18 cellular contexts compared by ENCODE assay signal in genomic region chr4:187006189-187006618, GRCh38.
DNase-seq lines count a peak whose midpoint lies in the region; ATAC-seq, FAIRE-seq and TF ChIP-seq lines count a peak whose summit lies in the region.
"Had no signal": no experiment of that assay in that cellular context is flagged by ENCODE, and none has a peak within 500 bp of the region (broad histone marks: within the 10 kb centered on the region; RNA-seq: fewer than 3 reads in every experiment).

No MANE protein-coding gene starts in this region.

- no peak overlapping the region for H3K4me2 ChIP-seq in trophoblast cell (ENCODE audit: low read length)
- H3K4me2 ChIP-seq: BLaER1 had no signal

- no peak overlapping the region for H4K8ac ChIP-seq in trophoblast cell (ENCODE audit: low read depth, low read length)

- no peaks in the 10 kb centered on the region for H3K4me1 ChIP-seq in trophoblast cell (ENCODE audit: control insufficient read depth in 1 of 2, insufficient read depth in 2 of 2, low read length in 2 of 2)

- no peak overlapping the region for H3K4me3 ChIP-seq in bronchial epithelial cell (ENCODE audit: low read depth, low read length)
- no peak overlapping the region for H3K4me3 ChIP-seq in trophoblast cell (ENCODE audit: low read depth, low read length)
- H3K4me3 ChIP-seq: BLaER1 had no signal

- DNase-seq in GM04503 (ENCODE audit: low read depth) (peak; percentile 21), bronchial epithelial cell (ENCODE audit: low read depth) (peak; percentile 92), iris pigment epithelial cell (ENCODE audit: low read depth) (peak; percentile 72), trophoblast cell (peak; percentile 0 to 60), CD14-positive monocyte (ENCODE audit: low spot score) (no peak), NCI-H1694 treated with DMSO at 0.1 percent for 48 hours (lab: John Stamatoyannopoulos, UW) (no peak)
- DNase-seq in stimulated activated CD4-positive, alpha-beta T cell treated with anti-CD3 and anti-CD28 coated beads, Interleukin-2, amount 100 ng/mL, for 48 hours: no peak
- DNase-seq: activated CD4-positive, alpha-beta T cell treated with anti-CD3 and anti-CD28 coated beads for 48 hours; activated naive CD4-positive, alpha-beta T cell treated with Interleukin-2 at 50 U/mL for 16 hours; DMS153; effector CD4-positive, alpha-beta T cell; HCEC 1CT; stimulated activated CD4-positive, alpha-beta T cell treated with anti-CD3 and anti-CD28 coated beads, Interleukin-4, amount 100 ng/mL, for 24 hours had no signal

- no peak overlapping the region for H3K4ac ChIP-seq in trophoblast cell (ENCODE audit: low read depth, low read length)

- no peak for FAIRE-seq in bronchial epithelial cell (lab: Jason Lieb, UNC)
- FAIRE-seq: GM18507, GM19239 had no signal

- no peaks in the 10 kb centered on the region for H3K36me3 Mint-ChIP-seq in CD14-positive monocyte

- H2BK12ac ChIP-seq in trophoblast cell (ENCODE audit: low read length): no peak overlapping the region

- no peak overlapping the region for H3K23ac ChIP-seq in trophoblast cell (ENCODE audit: low read length)

- no peak overlapping the region for H3K27ac ChIP-seq in trophoblast cell (ENCODE audit: low read depth, low read length)
- H3K27ac ChIP-seq: BLaER1, neutrophil had no signal

- no peaks in the 10 kb centered on the region for H3K4me1 Mint-ChIP-seq in CD14-positive monocyte

- H3K36me3 ChIP-seq in bronchial epithelial cell (ENCODE audit: control insufficient read depth, insufficient read depth, low read length) (no peaks in the 10 kb centered on the region), trophoblast cell (ENCODE audit: control insufficient read depth in 1 of 2, insufficient read depth in 2 of 2, low read length in 2 of 2) (no peaks in the 10 kb centered on the region)
- H3K36me3 ChIP-seq: BLaER1, neutrophil had no signal

- H2AFZ ChIP-seq in trophoblast cell (ENCODE audit: insufficient read depth, low read length, poor library complexity): no peak overlapping the region

- intact Hi-C loops in CD14-positive monocyte (cut with micrococcal nuclease): no loop called here

- no peak overlapping the region for H3K14ac ChIP-seq in trophoblast cell (ENCODE audit: low read length)

- no CpG with 5 or more reads among the region's 3 CpGs for WGBS in trophoblast cell (ENCODE audit: extremely low coverage, insufficient coverage, insufficient read length)

- H2BK5ac ChIP-seq in trophoblast cell (ENCODE audit: low read depth, low read length, poor library complexity): no peak overlapping the region

- no peak overlapping the region for H2BK120ac ChIP-seq in trophoblast cell (ENCODE audit: insufficient read depth, low read length, poor library complexity)

- no peaks in the 10 kb centered on the region for H3K27me3 ChIP-seq in bronchial epithelial cell (ENCODE audit: control insufficient read depth, insufficient read depth, low read length)
- no peaks in the 10 kb centered on the region for H3K27me3 ChIP-seq in trophoblast cell (ENCODE audit: insufficient read depth, low read length)
- H3K27me3 ChIP-seq: BLaER1, neutrophil had no signal

- H3K27ac Mint-ChIP-seq in CD14-positive monocyte: no peak overlapping the region

- H3K18ac ChIP-seq in trophoblast cell (ENCODE audit: low read length): no peak overlapping the region

- no peaks in the 10 kb centered on the region for H3K9me3 ChIP-seq in trophoblast cell (ENCODE audit: insufficient read depth, low read depth, low read length)
- H3K9me3 ChIP-seq: BLaER1, neutrophil had no signal

- peaks cover 0 to 2% (median 1%) of the 10 kb centered on the region in 3 donors for H3K27me3 Mint-ChIP-seq in CD14-positive monocyte (ENCODE audit: low read depth in 3 of 3)

- H3K79me2 ChIP-seq in trophoblast cell (ENCODE audit: control insufficient read depth, insufficient read depth, low read length, poor library complexity): no peaks in the 10 kb centered on the region

- H4K12ac ChIP-seq in trophoblast cell (ENCODE audit: low read depth, low read length): no peak overlapping the region

- ATAC-seq in HG03378 (IDR thresholded peaks at IDR 0.05; ENCODE audit: unreplicated experiment): no peak

- H4K91ac ChIP-seq in trophoblast cell (ENCODE audit: low read depth, low read length): no peak overlapping the region

- no peak overlapping the region for H3K4me3 Mint-ChIP-seq in CD14-positive monocyte

- no peak overlapping the region for H3K9ac ChIP-seq in trophoblast cell (ENCODE audit: low read length)
- H3K9ac ChIP-seq: BLaER1 had no signal

- no peaks in the 10 kb centered on the region for H3K79me1 ChIP-seq in trophoblast cell (ENCODE audit: low read length)

- no peak for TF ChIP-seq CTCF in bronchial epithelial cell (IDR thresholded peaks at IDR 0.05; ENCODE audit: insufficient read depth, low read length, severe bottlenecking)
- no peak for TF ChIP-seq CTCF in CD14-positive monocyte (IDR thresholded peaks at IDR 0.05)

- H3K9me3 Mint-ChIP-seq in CD14-positive monocyte: peaks cover 0 to 8% (median 0%) of the 10 kb centered on the region in 7 donors

- no peak overlapping the region for H2AK5ac ChIP-seq in trophoblast cell (ENCODE audit: low read length)

Comparison
In these comparisons a context has a peak if more than half of its experiments do, and no peak if none do; other contexts are left out.
1. DNase-seq: peak in GM04503 (single experiment), bronchial epithelial cell (single experiment), iris pigment epithelial cell (single experiment) and trophoblast cell (2 of 2); none in stimulated activated CD4-positive, alpha-beta T cell treated with anti-CD3 and anti-CD28 coated beads, Interleukin-2, amount 100 ng/mL, for 48 hours (0 of 2), CD14-positive monocyte (single experiment) and NCI-H1694 treated with DMSO at 0.1 percent for 48 hours (single experiment).